In the genomic region with DNA sequence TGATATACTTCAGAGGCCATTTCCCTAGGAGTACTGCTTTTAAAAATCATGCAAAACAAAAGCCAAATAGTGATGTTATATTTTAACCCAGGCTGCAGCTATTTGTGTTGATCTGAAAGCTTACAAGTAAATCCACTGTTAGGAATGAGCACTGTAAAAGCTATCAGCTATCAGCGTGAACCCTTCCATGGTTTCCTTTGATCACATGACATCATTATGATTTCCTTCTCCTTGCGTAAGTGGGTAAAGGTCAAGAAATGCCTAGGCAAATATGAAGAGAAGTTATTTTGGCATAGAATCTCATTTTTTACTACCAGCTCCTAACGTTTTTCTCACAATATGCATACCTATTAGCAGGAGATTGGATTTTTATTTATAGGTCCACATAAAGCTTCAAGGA, we compare ENCODE assay signal across 36 cellular contexts. TPM values are rescaled to one million over a fixed set of nuclear protein-coding genes. Genes with fewer than 3 reads are reported as not detected.
A peak's percentile ranks its signal among the peaks of the same experiment; 100 is the strongest.
DNase-seq lines count a peak whose midpoint lies in the region; FAIRE-seq and TF ChIP-seq lines count a peak whose summit lies in the region.
"Had no signal": no experiment of that assay in that cellular context is flagged by ENCODE, and none has a peak within 500 bp of the region (broad histone marks: within the 10 kb centered on the region; RNA-seq: fewer than 3 reads in every experiment).

No MANE protein-coding gene starts in this region.

- H3K4me3 Mint-ChIP-seq in activated naive CD4-positive, alpha-beta T cell treated with anti-CD3 and anti-CD28 coated beads, Interleukin-2, amount 50 U/mL, for 24 hours, result no peak overlapping the region
- H3K4me3 Mint-ChIP-seq in activated CD4-positive, alpha-beta memory T cell treated with anti-CD3 and anti-CD28 coated beads, Interleukin-2, amount 10 ng/mL, durations not matched to agents 7 days and 5 days, result no peak overlapping the region
- H3K4me3 Mint-ChIP-seq: CD8-positive, alpha-beta T cell; memory B cell; neural progenitor cell; T-helper 2 cell treated with Interferon-gamma antibody and Interleukin-4, amounts not matched to agents 5 μg/mL and 100 μg/mL, for 36 hours had no signal

- no peaks in the 10 kb centered on the region for H3K9me3 Mint-ChIP-seq in activated naive CD4-positive, alpha-beta T cell treated with anti-CD3 and anti-CD28 coated beads, Interleukin-2, amount 50 U/mL, for 24 hours
- H3K9me3 Mint-ChIP-seq in activated CD4-positive, alpha-beta memory T cell treated with anti-CD3 and anti-CD28 coated beads, Interleukin-2, amount 10 ng/mL, durations not matched to agents 7 days and 5 days, result no peaks in the 10 kb centered on the region
- H3K9me3 Mint-ChIP-seq: activated naive CD4-positive, alpha-beta T cell treated with anti-CD3 and anti-CD28 coated beads, Interleukin-2, amount 50 U/mL, for 72 hours; activated T-helper 2 cell treated with anti-CD3 and anti-CD28 coated beads, Interferon-gamma antibody, Interleukin-2, Interleukin-4, amounts not matched to agents 10 μg/mL and 5 μg/mL and 100 μg/mL, durations not matched to agents 14 hours and 24 hours and 36 hours; CD8-positive, alpha-beta T cell; memory B cell; neural progenitor cell; T-helper 2 cell treated with Interferon-gamma antibody and Interleukin-4, amounts not matched to agents 5 μg/mL and 100 μg/mL, for 36 hours had no signal

- H3K9me1 ChIP-seq in endothelial cell of umbilical vein (replicated peaks; ENCODE audit: control insufficient read depth, extremely low read depth, insufficient read depth, low read length), result no peaks in the 10 kb centered on the region

- FAIRE-seq in endothelial cell of umbilical vein (lab: Jason Lieb, UNC) (no peak), small intestine (lab: Jason Lieb, UNC) (peak; percentile 76)
- FAIRE-seq: bronchial epithelial cell, GM12891, RCC 7860 had no signal

- H3K36me3 ChIP-seq in endothelial cell of umbilical vein (ENCODE audit: control insufficient read depth in 2 of 2, extremely low read depth in 1 of 2, insufficient read depth in 2 of 2, low read length in 2 of 2) (no peaks in the 10 kb centered on the region), small intestine (ENCODE audit: control insufficient read depth in 2 of 2, insufficient read depth in 2 of 2, low read length in 2 of 2) (peaks cover 0 to 4% of the 10 kb centered on the region in 2 donors)
- H3K36me3 ChIP-seq: BE2C, neural progenitor cell, WERI-Rb-1 had no signal

- peaks cover 5% of the 10 kb centered on the region for H3K4me1 Mint-ChIP-seq in activated naive CD4-positive, alpha-beta T cell treated with anti-CD3 and anti-CD28 coated beads, Interleukin-2, amount 50 U/mL, for 24 hours
- no peaks in the 10 kb centered on the region for H3K4me1 Mint-ChIP-seq in activated CD4-positive, alpha-beta memory T cell treated with anti-CD3 and anti-CD28 coated beads, Interleukin-2, amount 10 ng/mL, durations not matched to agents 7 days and 5 days

- BruUV-seq in endothelial cell of umbilical vein (replicated peaks; lab: Mats Ljungman, UMichigan), result no TSS peak

- peaks cover 10% of the 10 kb centered on the region for H3K36me3 Mint-ChIP-seq in activated naive CD4-positive, alpha-beta T cell treated with anti-CD3 and anti-CD28 coated beads, Interleukin-2, amount 50 U/mL, for 24 hours
- H3K36me3 Mint-ChIP-seq in activated CD4-positive, alpha-beta memory T cell treated with anti-CD3 and anti-CD28 coated beads, Interleukin-2, amount 10 ng/mL, durations not matched to agents 7 days and 5 days (ENCODE audit: low read depth), result peaks cover 57% of the 10 kb centered on the region
- H3K36me3 Mint-ChIP-seq: activated naive CD4-positive, alpha-beta T cell treated with anti-CD3 and anti-CD28 coated beads, Interleukin-2, amount 50 U/mL, for 72 hours; neural progenitor cell had no signal

- no peak overlapping the region for H3K9ac ChIP-seq in endothelial cell of umbilical vein (replicated peaks; ENCODE audit: extremely low read depth, insufficient read depth, low read length)
- H3K9ac ChIP-seq: neural progenitor cell, parathyroid adenoma had no signal

- H3K27me3 Mint-ChIP-seq in activated naive CD4-positive, alpha-beta T cell treated with anti-CD3 and anti-CD28 coated beads, Interleukin-2, amount 50 U/mL, for 24 hours, result no peaks in the 10 kb centered on the region
- no peaks in the 10 kb centered on the region for H3K27me3 Mint-ChIP-seq in activated CD4-positive, alpha-beta memory T cell treated with anti-CD3 and anti-CD28 coated beads, Interleukin-2, amount 10 ng/mL, durations not matched to agents 7 days and 5 days
- H3K27me3 Mint-ChIP-seq: memory B cell had no signal

- no peak overlapping the region for H3K4me3 ChIP-seq in endothelial cell of umbilical vein (replicated peaks in 1 of 3; ENCODE audit: insufficient read depth in 1 of 3, low read depth in 1 of 3, low read length in 3 of 3)
- H3K4me3 ChIP-seq in small intestine (ENCODE audit: low read depth in 1 of 2, low read length in 2 of 2), result no peak overlapping the region
- H3K4me3 ChIP-seq: neural progenitor cell, stomach, tibial artery had no signal

- no peak for DNase-seq in activated naive CD4-positive, alpha-beta T cell (lab: John Stamatoyannopoulos, UW)
- DNase-seq in NCI-H526 (lab: John Stamatoyannopoulos, UW), result peak; percentile 35 to 48
- peak; percentile 17 for DNase-seq in endothelial cell of umbilical vein (ENCODE audit: low read depth, low spot score)
- peak; percentile 92 for DNase-seq in small intestine
- DNase-seq in COR-L47 (lab: John Stamatoyannopoulos, UW), result no peak
- DNase-seq in NCI-H187 (lab: John Stamatoyannopoulos, UW), result no peak
- no peak for DNase-seq in activated CD4-positive, alpha-beta memory T cell treated with anti-CD3 and anti-CD28 coated beads, Interleukin-2, amount 10 ng/mL, durations not matched to agents 7 days and 5 days
- DNase-seq: ACHN; activated CD4-positive, alpha-beta T cell treated with anti-CD3 and anti-CD28 coated beads for 4 hours; activated CD8-positive, alpha-beta memory T cell treated with anti-CD3 and anti-CD28 coated beads for 24 hours; activated T-cell treated with anti-CD3 and anti-CD28 coated beads for 4 hours; anterior cingulate cortex; BE2C; CD8-positive, alpha-beta T cell; effector CD4-positive, alpha-beta T cell; hippocampal formation; IMR-90; NCI-H2081; NCI-H226; NCI-H748 treated with DMSO at 0.1 percent for 48 hours; SIG-M5; stimulated activated CD4-positive, alpha-beta T cell treated with anti-CD3 and anti-CD28 coated beads, Interleukin-1b, Interleukin-23, amount 100 ng/mL, for 48 hours; stomach; tibial artery; WERI-Rb-1 had no signal

- no peak overlapping the region for H2AFZ ChIP-seq in endothelial cell of umbilical vein (ENCODE audit: low read depth, low read length)
- H2AFZ ChIP-seq: neural progenitor cell, parathyroid adenoma had no signal

- POLR2A ChIA-PET in endothelial cell of umbilical vein (lab: Charles Lee), result no interaction called here
- POLR2A ChIA-PET in activated CD4-positive, alpha-beta memory T cell treated with anti-CD3 and anti-CD28 coated beads, Interleukin-2, amount 10 ng/mL, durations not matched to agents 7 days and 5 days (lab: Charles Lee), result interaction anchor here (1.5 kb wide), 1 partner anchor 259 kb away, joined by 3 read pairs; no protein-coding TSS in a partner anchor

- no peak for TF ChIP-seq CTCF in endothelial cell of umbilical vein (IDR thresholded peaks at IDR 0.05; ENCODE audit: extremely low read depth in 1 of 2, insufficient read depth in 1 of 2, low read depth in 1 of 2, low read length in 2 of 2)

- no peaks in the 10 kb centered on the region for H4K20me1 ChIP-seq in endothelial cell of umbilical vein (replicated peaks; ENCODE audit: control insufficient read depth, extremely low read depth, insufficient read depth, low read length)

- no peak overlapping the region for H3K4me2 ChIP-seq in endothelial cell of umbilical vein (ENCODE audit: insufficient read depth, low read length)
- H3K4me2 ChIP-seq: neural progenitor cell had no signal

- no peaks in the 10 kb centered on the region for H3K9me3 ChIP-seq in endothelial cell of umbilical vein (replicated peaks; ENCODE audit: control insufficient read depth, insufficient read depth, low read length)
- no peaks in the 10 kb centered on the region for H3K9me3 ChIP-seq in small intestine (ENCODE audit: control insufficient read depth, low read depth)
- H3K9me3 ChIP-seq: BE2C, stomach, tibial artery had no signal

- intact Hi-C loops in endothelial cell of umbilical vein (cut with micrococcal nuclease), result no loop called here

- H3K4me1 ChIP-seq in endothelial cell of umbilical vein (ENCODE audit: control insufficient read depth, extremely low read depth, insufficient read depth, low read length) (no peaks in the 10 kb centered on the region), small intestine (ENCODE audit: control insufficient read depth in 2 of 2, insufficient read depth in 1 of 2, low read depth in 1 of 2, low read length in 1 of 2) (no peaks in the 10 kb centered on the region)
- H3K4me1 ChIP-seq: BE2C, tibial artery had no signal

- TF ChIP-seq POLR2A in endothelial cell of umbilical vein (IDR thresholded peaks at IDR 0.05; ENCODE audit: low read depth, low read length), result no peak

- CTCF ChIA-PET in endothelial cell of umbilical vein (lab: Charles Lee), result interaction anchor here (1.4 to 2.2 kb wide), 3 partner anchors 15 to 216 kb away, joined by 3 to 6 read pairs (median 6); no protein-coding TSS in a partner anchor
- CTCF ChIA-PET in activated CD4-positive, alpha-beta memory T cell treated with anti-CD3 and anti-CD28 coated beads, Interleukin-2, amount 10 ng/mL, durations not matched to agents 7 days and 5 days (lab: Charles Lee), result interaction anchor here (0.9 to 1.9 kb wide), 2 partner anchors 11 to 131 kb away, joined by 3 to 6 read pairs; no protein-coding TSS in a partner anchor

- H3K27ac Mint-ChIP-seq in activated naive CD4-positive, alpha-beta T cell treated with anti-CD3 and anti-CD28 coated beads, Interleukin-2, amount 50 U/mL, for 24 hours, result peak overlapping the region; percentile 4
- H3K27ac Mint-ChIP-seq in activated CD4-positive, alpha-beta memory T cell treated with anti-CD3 and anti-CD28 coated beads, Interleukin-2, amount 10 ng/mL, durations not matched to agents 7 days and 5 days, result no peak overlapping the region
- H3K27ac Mint-ChIP-seq: activated naive CD4-positive, alpha-beta T cell treated with anti-CD3 and anti-CD28 coated beads, Interleukin-2, amount 50 U/mL, for 72 hours; activated T-helper 2 cell treated with anti-CD3 and anti-CD28 coated beads, Interferon-gamma antibody, Interleukin-2, Interleukin-4, amounts not matched to agents 10 μg/mL and 5 μg/mL and 100 μg/mL, durations not matched to agents 14 hours and 24 hours and 36 hours; CD8-positive, alpha-beta T cell; memory B cell; neural progenitor cell; T-helper 2 cell treated with Interferon-gamma antibody and Interleukin-4, amounts not matched to agents 5 μg/mL and 100 μg/mL, for 36 hours had no signal

- no peaks in the 10 kb centered on the region for H3K79me2 ChIP-seq in endothelial cell of umbilical vein (ENCODE audit: control insufficient read depth, insufficient read depth, low read length)
- H3K79me2 ChIP-seq: parathyroid adenoma had no signal

- H3K27me3 ChIP-seq in endothelial cell of umbilical vein (ENCODE audit: control insufficient read depth in 2 of 2, insufficient read depth in 2 of 2, low read length in 2 of 2) (no peaks in the 10 kb centered on the region), small intestine (ENCODE audit: control insufficient read depth in 2 of 2, insufficient read depth in 2 of 2, low read length in 2 of 2) (no peaks in the 10 kb centered on the region)
- H3K27me3 ChIP-seq: neural progenitor cell, stomach, tibial artery had no signal

- H3K27ac ChIP-seq in endothelial cell of umbilical vein (ENCODE audit: insufficient read depth, low read depth, low read length) (no peak overlapping the region), small intestine (ENCODE audit: low read depth in 1 of 2, low read length in 1 of 2) (no peak overlapping the region)
- H3K27ac ChIP-seq: epithelial cell of prostate, neural progenitor cell, parathyroid adenoma, stomach, tibial artery, WERI-Rb-1 had no signal

- WGBS in small intestine, 3 donors, result 15 to 44% (median 24%) methylated on average over 3 of the region's 3 CpGs

- dilution Hi-C loops in endothelial cell of umbilical vein (cut with MboI; ENCODE audit: extremely low pct_ligation_motif_present, low sequenced_read_pairs), result no loop called here

RNA-seq across cellular contexts. Expression of a gene that starts 48.6 kb away (rescaled TPM):
- not detected in 2 replicates for total RNA-seq in endothelial cell of umbilical vein
- polyA plus RNA-seq in endothelial cell of umbilical vein, result not detected in 2 replicates
- polyA plus RNA-seq in endothelial cell of umbilical vein (2011; cell fraction: cytosol; rRNA removed), result not detected in 2 replicates
- not detected in 2 replicates for polyA plus RNA-seq in endothelial cell of umbilical vein (2011; cell fraction: nucleus; rRNA removed)
- not detected in 2 replicates for polyA plus RNA-seq in endothelial cell of umbilical vein (2012)
- not detected in 2 replicates for polyA minus RNA-seq in endothelial cell of umbilical vein
- not detected for polyA minus RNA-seq in endothelial cell of umbilical vein (2011; cell fraction: cytosol; rRNA and poly(A)+ RNA removed)
- polyA minus RNA-seq in endothelial cell of umbilical vein (2011; cell fraction: nucleus; rRNA and poly(A)+ RNA removed), result not detected in 2 replicates
- polyA plus RNA-seq in small intestine, result under 1 TPM in 2 of 3 donors, not detected in 1; 0.89 to 0.92 TPM
- 1 to 10 TPM; 1.8 to 2.5 TPM for total RNA-seq in activated CD4-positive, alpha-beta memory T cell treated with anti-CD3 and anti-CD28 coated beads, Interleukin-2, amount 10 ng/mL, durations not matched to agents 7 days and 5 days
- total RNA-seq: IMR-90 had no signal
- polyA plus RNA-seq: IMR-90 had no signal

Comparison
In these comparisons a context has a peak if more than half of its experiments do, and no peak if none do; other contexts are left out.
1. DNase-seq: peak in NCI-H526 (2 of 2), endothelial cell of umbilical vein (single experiment) and small intestine (single experiment); none in activated naive CD4-positive, alpha-beta T cell (0 of 4), COR-L47 (single experiment), NCI-H187 (0 of 2) and activated CD4-positive, alpha-beta memory T cell treated with anti-CD3 and anti-CD28 coated beads, Interleukin-2, amount 10 ng/mL, durations not matched to agents 7 days and 5 days (single experiment).